8 cellular contexts compared by ENCODE assay signal in the genomic region with DNA sequence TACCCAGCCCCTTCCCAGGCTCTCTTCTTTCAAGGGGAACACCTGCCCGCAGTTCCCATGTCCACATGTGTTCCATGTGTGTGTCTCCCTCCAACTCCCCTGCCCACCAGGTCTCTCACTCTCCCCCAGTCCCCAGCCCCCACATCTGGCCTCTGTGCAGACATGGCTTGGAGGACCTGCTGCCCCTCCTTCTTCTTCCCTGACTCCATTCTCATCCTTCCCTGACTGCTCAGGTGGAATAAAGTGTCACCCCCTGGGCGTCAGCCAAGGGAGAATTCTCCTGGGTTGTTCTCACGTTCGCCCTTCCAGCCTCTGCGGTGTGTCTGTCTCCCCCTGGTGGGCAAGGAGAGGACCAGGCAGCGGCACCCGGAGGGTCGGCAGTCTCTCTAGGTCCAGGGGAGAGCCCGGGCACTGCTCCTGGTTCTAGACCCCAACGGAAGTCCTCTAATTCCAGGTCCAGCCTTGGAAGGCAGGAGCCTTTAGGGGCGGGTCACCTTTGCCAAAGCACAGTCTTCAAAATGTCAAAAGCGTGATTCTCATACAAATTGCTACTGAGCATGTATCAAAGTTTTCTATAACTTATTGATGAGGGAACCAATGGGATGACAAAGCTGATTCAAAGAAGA. TPM values are rescaled to one million over a fixed set of nuclear protein-coding genes. Genes with fewer than 3 reads are reported as not detected.
A peak's percentile ranks its signal among the peaks of the same experiment; 100 is the strongest.
DNase-seq lines count a peak whose midpoint lies in the region; ATAC-seq and TF ChIP-seq lines count a peak whose summit lies in the region.

No MANE protein-coding gene starts in this region.

- H2AFZ ChIP-seq in smooth muscle cell (ENCODE audit: low read depth): no peak overlapping the region

- H3F3A ChIP-seq in smooth muscle cell (ENCODE audit: low read depth): no peaks in the 10 kb centered on the region

- no peaks in the 10 kb centered on the region for H3K79me2 ChIP-seq in smooth muscle cell (ENCODE audit: low read depth)

- intact Hi-C loops in heart left ventricle (cut with DNase I): loop anchor here in 4 of 10 donors (2.0 to 10.0 kb wide), 4 partner anchors 41 to 58 kb away; partner anchors contain the start of gene EBF4 (in 1 of the 4)

- peaks cover 0 to 9% (median 0%) of the 10 kb centered on the region in 12 donors for H3K4me1 ChIP-seq in heart left ventricle
- H3K4me1 ChIP-seq in smooth muscle cell (ENCODE audit: low read depth): no peaks in the 10 kb centered on the region

- H3K4me3 ChIP-seq in heart left ventricle (no peak overlapping the region), smooth muscle cell (no peak overlapping the region)

- no peak for TF ChIP-seq POLR2A in heart left ventricle (IDR thresholded peaks at IDR 0.05)

- ATAC-seq in heart left ventricle (peak in 3 of 4 donors; percentile 37 to 55 (median 54)), HG03175 (IDR thresholded peaks at IDR 0.05; ENCODE audit: unreplicated experiment) (no peak), HG03095 (IDR thresholded peaks at IDR 0.05; ENCODE audit: unreplicated experiment) (no peak)

- H3K9me3 ChIP-seq in heart left ventricle (no peaks in the 10 kb centered on the region), smooth muscle cell (replicated peaks; ENCODE audit: low read depth) (no peaks in the 10 kb centered on the region)

- H3K9ac ChIP-seq in smooth muscle cell (ENCODE audit: low read depth): no peak overlapping the region

- H3K4me2 ChIP-seq in smooth muscle cell: no peak overlapping the region

- peak; percentile 33 for DNase-seq in GDM1 (lab: John Stamatoyannopoulos, UW)
- DNase-seq in LoVo (ENCODE audit: low spot score): peak; percentile 61
- DNase-seq in SK-N-DZ (ENCODE audit: low spot score): peak; percentile 73
- peak in 3 of 4 experiments; percentile 23 to 63 (median 59) for DNase-seq in activated naive CD4-positive, alpha-beta T cell (lab: John Stamatoyannopoulos, UW)
- DNase-seq in heart left ventricle: peak in 2 of 5 donors; percentile 32 to 36
- DNase-seq in smooth muscle cell (lab: John Stamatoyannopoulos, UW; ENCODE audit: unreplicated experiment): no peak

- peaks cover 0 to 5% (median 0%) of the 10 kb centered on the region in 9 donors for H3K27me3 ChIP-seq in heart left ventricle
- peaks cover 37% of the 10 kb centered on the region for H3K27me3 ChIP-seq in smooth muscle cell (ENCODE audit: low read depth)

- no peaks in the 10 kb centered on the region for H4K20me1 ChIP-seq in smooth muscle cell (ENCODE audit: low read depth)

- 12 to 24% (median 15%) methylated on average over 7 to 12 of the region's 12 CpGs for WGBS in heart left ventricle, 4 donors
- WGBS in smooth muscle cell (ENCODE audit: low lambda C conversion rate): 13% methylated on average over 12 of the region's 12 CpGs

- TF ChIP-seq CTCF in heart left ventricle (IDR thresholded peaks at IDR 0.05) (peak; percentile 47 to 90 (median 66)), smooth muscle cell (IDR thresholded peaks at IDR 0.05; ENCODE audit: borderline replicate concordance, insufficient read depth, poor library complexity, severe bottlenecking) (peak; percentile 78)

- H3K36me3 ChIP-seq in heart left ventricle (no peaks in the 10 kb centered on the region), smooth muscle cell (ENCODE audit: low read depth) (no peaks in the 10 kb centered on the region)

- peak overlapping the region in 1 of 12 donors; percentile 32 for H3K27ac ChIP-seq in heart left ventricle
- no peak overlapping the region for H3K27ac ChIP-seq in smooth muscle cell (ENCODE audit: low read depth)

RNA-seq across cellular contexts. Expression of gene EBF4, which starts 50.5 kb away (rescaled TPM):
- 18.6 and 24.6 TPM in 2 replicates for polyA plus RNA-seq in SK-N-DZ (2014; cell fraction: cytosol; rRNA removed)
- polyA plus RNA-seq in SK-N-DZ (2014; cell fraction: nucleus; rRNA removed): 120 and 146 TPM in 2 replicates
- total RNA-seq in heart left ventricle (1 to 10 TPM; 2.5 to 6.4 (median 4.2) TPM), smooth muscle cell (8.2 and 9.7 TPM in 2 replicates)
- polyA plus RNA-seq in heart left ventricle (1 to 10 TPM; 2.7 to 2.9 TPM), smooth muscle cell (19.0 and 21.8 TPM in 2 replicates)

RNA-seq across cellular contexts. Expression of gene CPXM1, which starts 57.4 kb away (rescaled TPM):
- 59.3 and 66.7 TPM in 2 replicates for polyA plus RNA-seq in SK-N-DZ (2014; cell fraction: cytosol; rRNA removed)
- 339 and 340 TPM in 2 replicates for polyA plus RNA-seq in SK-N-DZ (2014; cell fraction: nucleus; rRNA removed)
- total RNA-seq in heart left ventricle: 10 to 100 TPM in 2 of 9 donors, 1 to 10 TPM in 2, under 1 TPM in 5; 0.42 to 21.5 (median 0.72) TPM
- 1 to 10 TPM in 1 of 2 donors, under 1 TPM in 1; 0.27 to 3.9 TPM for polyA plus RNA-seq in heart left ventricle
- total RNA-seq in smooth muscle cell: 40.2 and 54.0 TPM in 2 replicates
- polyA plus RNA-seq in smooth muscle cell: 74.8 and 99.3 TPM in 2 replicates

Comparison
In these comparisons a context has a peak if more than half of its experiments do, and no peak if none do; other contexts are left out.
1. ATAC-seq: peak in heart left ventricle (3 of 4); none in HG03175 (single experiment) and HG03095 (single experiment).